ENCODE assay signal across 8 cellular contexts in genomic region chr3:113514265-113514769, GRCh38. TPM values are rescaled to one million over a fixed set of nuclear protein-coding genes. Genes with fewer than 3 reads are reported as not detected.
DNase-seq lines count a peak whose midpoint lies in the region; ATAC-seq and TF ChIP-seq lines count a peak whose summit lies in the region.

No MANE protein-coding gene starts in this region.

- in situ Hi-C loops in astrocyte of the spinal cord (cut with HindIII; ENCODE audit: low sequenced_read_pairs) = no loop called here

- H3K9me3 ChIP-seq in lower lobe of right lung = no peaks in the 10 kb centered on the region

- intact Hi-C loops in lower lobe of right lung (cut with DNase I) = no loop called here

- DNase-seq in astrocyte of the spinal cord (ENCODE audit: low read depth, low spot score) (peak; percentile 15), lower lobe of right lung (no peak), anterior cingulate cortex (lab: John Stamatoyannopoulos, UW) (no peak), NCI-H2107 treated with DMSO at 0.1 percent for 48 hours (lab: John Stamatoyannopoulos, UW; ENCODE audit: unreplicated experiment) (no peak), ureter (ENCODE audit: low spot score) (no peak)

- ATAC-seq in HG02981 (IDR thresholded peaks at IDR 0.05; ENCODE audit: unreplicated experiment) = peak; percentile 3
- peak; percentile 5 to 22 for ATAC-seq in lower lobe of right lung
- ATAC-seq in HG03432 (IDR thresholded peaks at IDR 0.05; ENCODE audit: unreplicated experiment) = no peak

- TF ChIP-seq CTCF in C4-2B (conservative IDR thresholded peaks at IDR 0.05) (no peak), astrocyte of the spinal cord (IDR thresholded peaks at IDR 0.05; ENCODE audit: low read depth, low read length) (no peak), lower lobe of right lung (IDR thresholded peaks at IDR 0.05) (no peak)

- H3K4me3 ChIP-seq in astrocyte of the spinal cord (ENCODE audit: low read depth, low read length) (peak overlapping the region; percentile 96), lower lobe of right lung (peak overlapping the region; percentile 86)

- H3K36me3 ChIP-seq in lower lobe of right lung = no peaks in the 10 kb centered on the region

- H3K4me1 ChIP-seq in lower lobe of right lung = peaks cover 16% of the 10 kb centered on the region

- H3K27me3 ChIP-seq in lower lobe of right lung (ENCODE audit: low read depth) = no peaks in the 10 kb centered on the region

- H3K27ac ChIP-seq in C4-2B (peak overlapping the region; percentile 67), lower lobe of right lung (peak overlapping the region; percentile 84)

RNA-seq across cellular contexts. Expression of gene SPICE1, which starts 0.6 kb away (rescaled TPM):
- total RNA-seq in lower lobe of right lung (19.7 TPM), ureter (34.6 TPM)

RNA-seq across cellular contexts. Expression of gene SIDT1, which starts 18.0 kb away (rescaled TPM):
- 5.3 TPM for total RNA-seq in lower lobe of right lung
- 61.6 TPM for total RNA-seq in ureter
